In the genomic region with DNA sequence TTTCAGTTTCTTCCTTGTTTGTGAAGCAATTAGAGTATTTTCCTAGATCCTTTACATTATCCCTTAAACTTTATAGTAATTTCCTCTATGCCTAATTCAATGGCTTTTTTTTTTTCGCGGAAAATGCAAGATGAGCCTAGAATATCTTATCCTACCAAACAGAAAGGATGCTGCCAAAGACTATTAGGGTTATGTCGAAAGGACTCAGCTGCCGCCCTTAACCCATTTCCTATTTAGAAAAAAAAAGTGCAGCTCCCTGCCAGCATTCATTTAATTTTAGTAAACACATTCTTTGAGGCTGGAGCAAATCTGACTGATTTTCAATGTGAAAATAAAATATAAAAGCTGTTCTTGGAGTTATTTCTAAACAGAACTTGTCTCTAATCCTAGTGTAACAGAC, we compare ENCODE assay signal across 1 cellular context.
TF ChIP-seq lines count a peak whose summit lies in the region.

No MANE protein-coding gene starts in this region.

TF ChIP-seq in HepG2, 621 proteins besides CTCF, POLR2A, EP300 and RAD21 (continued from another document):
- TF ChIP-seq TMF1 (CRISPR knock-in tag; IDR thresholded peaks at IDR 0.05; ENCODE audit: low read depth), result no peak
- no peak for TF ChIP-seq GTF3A (CRISPR knock-in tag; conservative IDR thresholded peaks at IDR 0.05)
- TF ChIP-seq SNAPC4 (CRISPR knock-in tag; IDR thresholded peaks at IDR 0.05), result no peak
